1 cellular context compared by ENCODE assay signal in genomic region chr9:122016789-122017188, GRCh38.
TF ChIP-seq lines count a peak whose summit lies in the region.

No MANE protein-coding gene starts in this region.

TF ChIP-seq in H1, 55 proteins besides CTCF, POLR2A, EP300 and RAD21 (continued from another document):
- TF ChIP-seq CHD7 (IDR thresholded peaks at IDR 0.05; ENCODE audit: insufficient replicate concordance, low read length), result no peak
